Comparison of ENCODE assay signal across 1 cellular context in genomic region chr18:58313491-58314032, GRCh38.
TF ChIP-seq lines count a peak whose summit lies in the region.

No MANE protein-coding gene starts in this region.

TF ChIP-seq in IMR-90, 13 proteins besides CTCF, POLR2A, EP300 and RAD21:
- no peak for TF ChIP-seq CHD1 (IDR thresholded peaks at IDR 0.05; ENCODE audit: low read depth, low read length)
- no peak for TF ChIP-seq SMC3 (IDR thresholded peaks at IDR 0.05; ENCODE audit: low read depth, low read length)
TF ChIP-seq in IMR-90: peak in this region for 0.
